Comparison of ENCODE assay signal across 8 cellular contexts in the genomic region with DNA sequence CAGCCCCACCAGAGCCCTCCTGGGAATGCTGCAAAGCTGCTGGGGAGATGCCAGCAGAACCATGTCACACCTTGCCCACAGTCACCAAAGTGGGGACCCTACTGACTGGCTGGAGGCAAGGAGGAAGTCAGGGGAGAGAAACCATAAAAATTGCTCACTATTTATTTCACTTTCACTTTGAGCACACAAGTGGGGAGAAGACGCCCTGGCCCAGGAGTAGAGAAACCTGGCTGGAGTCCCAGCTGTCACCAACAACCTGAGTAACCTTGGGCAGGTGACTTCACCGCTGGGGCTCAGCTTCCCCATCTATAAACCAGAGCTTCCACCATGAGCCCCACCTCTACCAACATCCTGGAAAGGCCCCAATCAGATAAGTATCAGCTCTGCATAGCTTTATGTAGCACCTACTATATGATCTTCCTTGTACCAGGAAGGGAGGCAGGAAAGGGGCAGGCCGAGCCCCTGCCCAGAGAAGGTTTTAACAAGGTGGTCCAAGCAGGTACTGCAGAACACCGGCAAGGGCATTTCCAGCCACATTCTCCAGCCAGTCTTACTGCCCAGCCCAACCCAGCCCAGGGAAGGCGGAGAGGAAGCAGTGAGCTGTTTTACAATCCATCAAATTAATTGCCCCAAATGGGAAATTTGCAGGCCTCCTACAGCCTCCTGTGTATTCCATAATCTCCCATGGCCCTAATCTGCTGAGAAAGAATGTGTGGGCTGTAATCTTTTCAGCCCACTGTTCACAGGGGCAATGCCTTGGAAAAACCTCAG.
A peak's percentile ranks its signal among the peaks of the same experiment; 100 is the strongest.
DNase-seq lines count a peak whose midpoint lies in the region; ATAC-seq and TF ChIP-seq lines count a peak whose summit lies in the region.

No MANE protein-coding gene starts in this region.

- H3K4me3 Mint-ChIP-seq in nephron, result no peak overlapping the region

- H3K9me3 Mint-ChIP-seq in nephron, result no peaks in the 10 kb centered on the region

- H3K27me3 Mint-ChIP-seq in nephron (ENCODE audit: low read depth), result no peaks in the 10 kb centered on the region

- peak; percentile 26 for DNase-seq in HEK293T (ENCODE audit: extremely low spot score)
- DNase-seq in NCI-H2107 (lab: John Stamatoyannopoulos, UW), result peak; percentile 73
- peak; percentile 30 for DNase-seq in activated gamma-delta T cell treated with anti-CD3 and anti-CD28 coated beads, Interleukin-2, amount 50 U/mL, for 16 hours (ENCODE audit: low read depth)
- no peak for DNase-seq in UCSD-AML1 (lab: John Stamatoyannopoulos, UW; ENCODE audit: unreplicated experiment)
- DNase-seq in pons (ENCODE audit: low spot score), result no peak
- DNase-seq in NCI-H345 treated with DMSO at 0.1 percent for 48 hours (lab: John Stamatoyannopoulos, UW; ENCODE audit: unreplicated experiment), result no peak

- H3K4me1 Mint-ChIP-seq in nephron, result peaks cover 35% of the 10 kb centered on the region

- ATAC-seq in GM18861 (IDR thresholded peaks at IDR 0.05; ENCODE audit: unreplicated experiment), result peak; percentile 94

- POLR2A ChIA-PET in HEK293T (lab: Yijun Ruan, JAX), result no interaction called here

- no peaks in the 10 kb centered on the region for H3K36me3 Mint-ChIP-seq in nephron (ENCODE audit: low read depth)

- CTCF ChIA-PET in HEK293T (lab: Yijun Ruan, JAX), result no interaction called here

- TF ChIP-seq CTCF in nephron (IDR thresholded peaks at IDR 0.05; ENCODE audit: unreplicated experiment in 3 of 3), result no peak

- peak overlapping the region; percentile 34 to 88 (median 53) for H3K27ac Mint-ChIP-seq in nephron

TF ChIP-seq in HEK293T, 16 proteins besides CTCF, POLR2A, EP300 and RAD21:
- TF ChIP-seq, protein P1, sequence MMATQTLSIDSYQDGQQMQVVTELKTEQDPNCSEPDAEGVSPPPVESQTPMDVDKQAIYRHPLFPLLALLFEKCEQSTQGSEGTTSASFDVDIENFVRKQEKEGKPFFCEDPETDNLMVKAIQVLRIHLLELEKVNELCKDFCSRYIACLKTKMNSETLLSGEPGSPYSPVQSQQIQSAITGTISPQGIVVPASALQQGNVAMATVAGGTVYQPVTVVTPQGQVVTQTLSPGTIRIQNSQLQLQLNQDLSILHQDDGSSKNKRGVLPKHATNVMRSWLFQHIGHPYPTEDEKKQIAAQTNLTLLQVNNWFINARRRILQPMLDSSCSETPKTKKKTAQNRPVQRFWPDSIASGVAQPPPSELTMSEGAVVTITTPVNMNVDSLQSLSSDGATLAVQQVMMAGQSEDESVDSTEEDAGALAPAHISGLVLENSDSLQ (IDR thresholded peaks at IDR 0.05), result peak; percentile 32; the same call in 1 of the 2 replicates
- no peak for TF ChIP-seq CTBP1 (IDR thresholded peaks at IDR 0.05; ENCODE audit: borderline replicate concordance)

Comparison
In these comparisons a context has a peak if more than half of its experiments do, and no peak if none do; other contexts are left out.
1. DNase-seq: peak in HEK293T (single experiment), NCI-H2107 (single experiment) and activated gamma-delta T cell treated with anti-CD3 and anti-CD28 coated beads, Interleukin-2, amount 50 U/mL, for 16 hours (single experiment); none in UCSD-AML1 (single experiment), pons (single experiment) and NCI-H345 treated with DMSO at 0.1 percent for 48 hours (single experiment).